9 cellular contexts compared by ENCODE assay signal in the genomic region with DNA sequence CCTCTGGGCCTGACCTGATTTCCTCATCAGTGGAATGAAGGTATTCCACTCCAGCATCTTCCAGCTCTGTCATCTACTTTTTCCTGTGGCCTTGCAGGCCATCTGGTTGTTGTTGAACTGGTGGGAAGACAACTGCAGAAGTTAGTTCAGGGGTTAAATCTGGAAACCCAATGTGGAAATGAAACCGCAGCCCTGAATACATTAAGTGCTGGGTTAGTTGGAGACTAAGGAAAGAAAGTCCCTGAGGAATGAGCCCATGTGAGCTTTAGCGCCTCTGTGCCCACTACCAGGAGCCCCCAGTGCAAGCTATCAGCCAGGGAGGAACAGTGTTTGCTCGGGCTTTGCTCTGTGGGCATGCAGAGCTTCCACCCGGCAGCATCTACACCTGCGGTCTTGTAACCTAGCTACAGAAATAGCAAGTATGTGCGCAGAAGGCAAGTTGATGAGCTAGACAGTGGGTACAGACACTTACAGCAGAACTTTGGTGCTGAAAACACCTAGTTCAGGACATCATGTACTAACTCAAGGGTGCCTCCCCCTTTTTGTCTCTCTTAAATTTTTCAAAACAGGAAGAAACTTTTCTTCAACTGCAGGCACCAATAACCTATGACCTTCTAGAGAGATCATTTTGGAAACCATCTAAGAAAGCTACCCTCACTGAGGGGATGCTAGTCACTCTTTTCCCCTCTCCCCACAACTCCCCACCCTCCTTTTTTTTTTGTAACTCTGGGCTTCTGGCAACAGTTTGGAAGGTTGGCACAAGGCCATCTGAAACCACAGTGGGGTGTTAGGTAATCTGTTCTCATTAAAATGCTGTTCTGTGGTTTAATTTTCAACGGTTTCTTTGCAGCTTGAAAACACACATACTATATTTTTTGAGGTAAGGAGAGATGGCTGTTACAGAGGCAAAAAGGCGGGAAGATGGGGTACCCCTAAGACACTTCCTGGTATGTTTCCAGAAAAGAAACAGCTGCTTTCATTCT. TPM values are rescaled to one million over a fixed set of nuclear protein-coding genes. Genes with fewer than 3 reads are reported as not detected.
DNase-seq lines count a peak whose midpoint lies in the region; ATAC-seq lines count a peak whose summit lies in the region.
"Had no signal": no experiment of that assay in that cellular context is flagged by ENCODE, and none has a peak within 500 bp of the region (broad histone marks: within the 10 kb centered on the region; RNA-seq: fewer than 3 reads in every experiment).

No MANE protein-coding gene starts in this region.

- H3K27ac Mint-ChIP-seq in IgD-negative memory B cell = peak overlapping the region; percentile 93 to 100 (median 99)

- H3K27me3 ChIP-seq in duodenal mucosa (ENCODE audit: control insufficient read depth in 1 of 2, insufficient read depth in 2 of 2, low read length in 2 of 2) = no peaks in the 10 kb centered on the region
- H3K27me3 ChIP-seq: ascending aorta had no signal

- no peaks in the 10 kb centered on the region for H3K9me3 ChIP-seq in duodenal mucosa (ENCODE audit: control insufficient read depth in 1 of 2, low read length in 2 of 2)
- H3K9me3 ChIP-seq: ascending aorta had no signal

- peak overlapping the region in 1 of 2 donors; percentile 28 for H3K9ac ChIP-seq in duodenal mucosa (ENCODE audit: low read depth in 1 of 2, low read length in 2 of 2)

- H3K36me3 ChIP-seq in duodenal mucosa (ENCODE audit: control insufficient read depth in 1 of 2, insufficient read depth in 2 of 2, low read length in 2 of 2) = no peaks in the 10 kb centered on the region
- H3K36me3 ChIP-seq: ascending aorta had no signal

- DNase-seq in COR-L47 (lab: John Stamatoyannopoulos, UW) (peak; percentile 57), T-helper 9 cell (peak; percentile 72), NCI-H187 (lab: John Stamatoyannopoulos, UW) (no peak), SW 1271 (lab: John Stamatoyannopoulos, UW) (no peak)
- DNase-seq in stimulated activated CD8-positive, alpha-beta memory T cell treated with anti-CD3 and anti-CD28 coated beads, Interleukin-7, amount 100 ng/mL, for 4 hours (ENCODE audit: low read depth in 2 of 2) = peak; percentile 52 to 62

- peak overlapping the region; percentile 68 to 85 (median 80) for H3K4me3 Mint-ChIP-seq in IgD-negative memory B cell

- H3K4me3 ChIP-seq in duodenal mucosa (ENCODE audit: low read depth in 1 of 2, low read length in 2 of 2) = no peak overlapping the region
- H3K4me3 ChIP-seq: ascending aorta had no signal

- H3K9me3 Mint-ChIP-seq in IgD-negative memory B cell = no peaks in the 10 kb centered on the region

- peaks cover 1% of the 10 kb centered on the region for H3K27me3 Mint-ChIP-seq in IgD-negative memory B cell

- H3K4me1 ChIP-seq in duodenal mucosa (ENCODE audit: control insufficient read depth in 1 of 2, insufficient read depth in 2 of 2, low read length in 2 of 2) = peaks cover 3 to 16% of the 10 kb centered on the region in 2 donors
- H3K4me1 ChIP-seq: ascending aorta had no signal

- H3K27ac ChIP-seq in duodenal mucosa (ENCODE audit: low read depth, low read length) = peak overlapping the region; percentile 39

- ATAC-seq in GM21367 (IDR thresholded peaks at IDR 0.05; ENCODE audit: unreplicated experiment) = peak; percentile 54

- H3K36me3 Mint-ChIP-seq in IgD-negative memory B cell = peaks cover 2% of the 10 kb centered on the region

- peaks cover 58 to 85% (median 69%) of the 10 kb centered on the region in 3 donors for H3K4me1 Mint-ChIP-seq in IgD-negative memory B cell

RNA-seq across cellular contexts. Expression of a gene that starts 18.3 kb away (rescaled TPM):
- polyA plus RNA-seq in IgD-negative memory B cell = 862 TPM

Comparison
In these comparisons a context has a peak if more than half of its experiments do, and no peak if none do; other contexts are left out.
1. DNase-seq: peak in COR-L47 (single experiment), T-helper 9 cell (single experiment) and stimulated activated CD8-positive, alpha-beta memory T cell treated with anti-CD3 and anti-CD28 coated beads, Interleukin-7, amount 100 ng/mL, for 4 hours (2 of 2); none in NCI-H187 (0 of 2) and SW 1271 (0 of 2).